Comparison of ENCODE assay signal across 25 cellular contexts in genomic region chr3:129512595-129512994, GRCh38. TPM values are rescaled to one million over a fixed set of nuclear protein-coding genes. Genes with fewer than 3 reads are reported as not detected.
"Had no signal": no experiment of that assay in that cellular context is flagged by ENCODE, and none has a peak within 500 bp of the region (broad histone marks: within the 10 kb centered on the region; RNA-seq: fewer than 3 reads in every experiment).

No MANE protein-coding gene starts in this region.

- H3K9me3 ChIP-seq: colonic mucosa, esophagus muscularis mucosa, gastrocnemius medialis, heart right ventricle, mucosa of descending colon, ovary, tibial artery, upper lobe of left lung, vagina had no signal

- H3K4me3 Mint-ChIP-seq: naive thymus-derived CD8-positive, alpha-beta T cell; stimulated activated naive CD8-positive, alpha-beta T cell treated with anti-CD3 and anti-CD28 coated beads, Interleukin-15, Interleukin-2, amounts not matched to agents 100 ng/mL and 50 ng/mL, for 24 hours had no signal

- DNase-seq: colonic mucosa; effector CD4-positive, alpha-beta T cell; gastrocnemius medialis; heart right ventricle; hypothalamus; mammary epithelial cell; mucosa of descending colon; naive thymus-derived CD8-positive, alpha-beta T cell; ovary; small intestine; stimulated activated CD4-positive, alpha-beta T cell treated with anti-CD3 and anti-CD28 coated beads, Interleukin-12 subunit alpha, Interleukin-12 subunit beta, amount 100 ng/mL, for 4 hours; tibial artery; upper lobe of left lung had no signal

- H3K27me3 ChIP-seq: colonic mucosa, esophagus muscularis mucosa, gastrocnemius medialis, heart right ventricle, ovary, tibial artery, upper lobe of left lung, vagina had no signal

- H3K9me3 Mint-ChIP-seq: naive thymus-derived CD8-positive, alpha-beta T cell; stimulated activated naive CD8-positive, alpha-beta T cell treated with anti-CD3 and anti-CD28 coated beads, Interleukin-15, Interleukin-2, amounts not matched to agents 100 ng/mL and 50 ng/mL, for 24 hours had no signal

- H3K4me1 ChIP-seq: colonic mucosa, vagina had no signal

- H3K27me3 Mint-ChIP-seq: naive thymus-derived CD8-positive, alpha-beta T cell; stimulated activated naive CD8-positive, alpha-beta T cell treated with anti-CD3 and anti-CD28 coated beads, Interleukin-15, Interleukin-2, amounts not matched to agents 100 ng/mL and 50 ng/mL, for 24 hours had no signal

- H3K27ac ChIP-seq: colonic mucosa, epithelial cell of prostate, esophagus muscularis mucosa, ovary, tibial artery, upper lobe of left lung, vagina had no signal

- H3K27ac Mint-ChIP-seq: stimulated activated naive CD8-positive, alpha-beta T cell treated with anti-CD3 and anti-CD28 coated beads, Interleukin-15, Interleukin-2, amounts not matched to agents 100 ng/mL and 50 ng/mL, for 24 hours had no signal

- ATAC-seq: gastrocnemius medialis; heart right ventricle; left lobe of liver; mucosa of descending colon; naive thymus-derived CD8-positive, alpha-beta T cell; right cardiac atrium had no signal

- H3K4me3 ChIP-seq: colonic mucosa, esophagus muscularis mucosa, gastrocnemius medialis, heart right ventricle, mucosa of descending colon, ovary, tibial artery, upper lobe of left lung, vagina had no signal

- H3K36me3 ChIP-seq: colonic mucosa, gastrocnemius medialis, ovary had no signal

RNA-seq across cellular contexts. Expression of gene RHO, which starts 15.8 kb away (rescaled TPM):
- total RNA-seq: colonic mucosa, dermis microvascular lymphatic vessel endothelial cell, esophagus muscularis mucosa, fibroblast of villous mesenchyme, gastrocnemius medialis, heart right ventricle, left lobe of liver, lower leg skin, mammary epithelial cell, mucosa of descending colon, posterior vena cava, right cardiac atrium, temporal lobe, upper lobe of left lung, vagina had no signal
- polyA plus RNA-seq: heart right ventricle; mammary epithelial cell; naive thymus-derived CD8-positive, alpha-beta T cell; neural cell; ovary; right cardiac atrium; small intestine had no signal

RNA-seq across cellular contexts. Expression of gene H1-8, which starts 30.4 kb away (rescaled TPM):
- total RNA-seq: colonic mucosa; dermis microvascular lymphatic vessel endothelial cell; esophagus muscularis mucosa; fibroblast of villous mesenchyme; gastrocnemius medialis; heart right ventricle; left lobe of liver; lower leg skin; mammary epithelial cell; mucosa of descending colon; naive thymus-derived CD8-positive, alpha-beta T cell; ovary; posterior vena cava; right cardiac atrium; temporal lobe; upper lobe of left lung; vagina had no signal
- polyA plus RNA-seq: heart right ventricle; mammary epithelial cell; naive thymus-derived CD8-positive, alpha-beta T cell; neural cell; right cardiac atrium; small intestine had no signal
